ENCODE assay signal across 1 cellular context in the genomic region with DNA sequence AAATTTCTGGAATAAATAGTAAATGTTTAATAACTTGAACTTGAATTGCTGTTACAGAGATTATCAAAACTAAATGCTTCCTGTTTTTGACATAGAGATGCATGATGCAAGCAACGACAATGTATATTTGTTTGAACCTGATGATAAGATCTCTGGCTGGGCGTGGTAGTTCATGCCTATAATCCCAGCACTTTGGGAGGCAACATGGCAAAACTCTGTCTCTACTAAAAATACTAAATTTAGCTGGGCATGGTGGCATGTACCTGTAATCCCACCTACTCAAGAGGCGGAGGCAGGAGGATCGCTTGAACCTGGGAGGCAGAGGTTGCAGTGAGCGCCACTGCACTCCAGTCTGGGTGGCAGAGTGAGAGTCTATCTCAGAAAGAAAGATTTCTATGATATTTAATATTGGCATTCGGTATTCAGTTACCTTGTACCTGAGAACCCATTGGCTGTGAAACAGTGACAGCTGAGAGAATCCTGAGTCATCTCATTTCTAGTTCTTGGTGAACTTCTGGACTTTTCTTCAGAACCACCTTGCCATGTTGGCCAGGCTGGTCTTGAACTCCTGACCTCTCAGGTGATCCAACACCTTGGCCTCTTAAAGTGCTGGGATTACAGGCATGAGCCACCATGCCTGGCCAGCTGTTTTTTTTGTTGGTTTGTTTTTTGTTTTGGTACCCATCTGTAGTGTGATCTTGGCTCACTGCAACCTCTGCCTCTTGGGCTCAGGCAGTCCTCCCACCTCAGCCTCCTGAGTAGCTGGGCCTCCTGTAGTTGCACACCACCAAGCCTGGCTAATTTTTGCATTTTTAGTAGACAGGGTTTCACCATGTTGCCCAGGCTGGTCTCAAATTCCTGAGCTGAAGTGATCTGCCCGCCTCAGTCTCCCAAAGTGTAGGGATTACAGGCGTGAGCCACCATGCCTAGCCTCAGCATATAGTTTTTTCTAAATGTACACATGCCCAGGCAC.
TF ChIP-seq lines count a peak whose summit lies in the region.

No MANE protein-coding gene starts in this region.

TF ChIP-seq in GM12891, 5 proteins besides CTCF, POLR2A, EP300 and RAD21 (continued from another document):
- TF ChIP-seq SPI1 (IDR thresholded peaks at IDR 0.05; ENCODE audit: low read depth, low read length): no peak
TF ChIP-seq in GM12891: peak in this region for 1.
